Comparison of ENCODE assay signal across 18 cellular contexts in the genomic region with DNA sequence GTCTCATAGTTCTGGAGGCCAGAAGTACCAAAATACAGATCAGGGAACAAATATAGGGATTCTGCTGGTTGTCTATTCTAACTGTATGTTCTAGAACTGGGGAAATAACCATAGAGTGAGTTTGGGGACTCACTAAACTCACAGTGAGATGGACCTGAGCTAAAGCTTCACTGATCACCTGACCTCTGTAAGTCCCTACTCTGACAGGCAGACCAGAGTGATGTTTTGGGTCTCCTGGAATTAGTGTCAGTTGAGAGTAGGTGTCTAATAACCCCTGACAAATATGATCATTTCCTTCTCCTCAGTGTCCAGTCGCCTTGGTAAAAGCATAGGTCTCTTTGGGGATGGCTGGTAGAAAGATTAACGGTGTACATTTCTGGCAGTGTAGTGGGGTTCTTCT.
"Had no signal": no experiment of that assay in that cellular context is flagged by ENCODE, and none has a peak within 500 bp of the region (broad histone marks: within the 10 kb centered on the region; RNA-seq: fewer than 3 reads in every experiment).

No MANE protein-coding gene starts in this region.

- H3K4me3 Mint-ChIP-seq: activated CD8-positive, alpha-beta T cell treated with anti-CD3 and anti-CD28 coated beads for 36 hours; activated naive CD8-positive, alpha-beta T cell treated with anti-CD3 and anti-CD28 coated beads for 36 hours; central memory CD8-positive, alpha-beta T cell; nephron; stimulated activated naive CD8-positive, alpha-beta T cell treated with anti-CD3 and anti-CD28 coated beads, Interleukin-15, Interleukin-2, amounts not matched to agents 100 ng/mL and 50 ng/mL, for 24 hours; type B pancreatic cell had no signal

- H3K27ac ChIP-seq: brain microvascular endothelial cell, coronary artery, right atrium auricular region had no signal

- DNase-seq: activated CD4-positive, alpha-beta T cell treated with anti-CD3 and anti-CD28 coated beads for 48 hours; activated CD8-positive, alpha-beta memory T cell treated with anti-CD3 and anti-CD28 coated beads, Interleukin-2, amount 50 U/mL, for 4 hours; activated gamma-delta T cell treated with Interleukin-2 at 50 U/mL for 16 hours; activated naive CD8-positive, alpha-beta T cell treated with anti-CD3 and anti-CD28 coated beads for 36 hours; glutamatergic neuron; hypothalamus; left ventricle myocardium superior; occipital lobe; stimulated activated CD4-positive, alpha-beta T cell treated with anti-CD3 and anti-CD28 coated beads, Interleukin-4, amount 100 ng/mL, for 24 hours had no signal

- FAIRE-seq: endothelial cell of umbilical vein had no signal

- H3K9me3 ChIP-seq: right atrium auricular region had no signal

- H3K27me3 ChIP-seq: brain microvascular endothelial cell, right atrium auricular region had no signal

- H3K4me3 ChIP-seq: coronary artery, right atrium auricular region had no signal

- H3K27ac Mint-ChIP-seq: activated naive CD8-positive, alpha-beta T cell treated with anti-CD3 and anti-CD28 coated beads for 36 hours; nephron; stimulated activated naive CD8-positive, alpha-beta T cell treated with anti-CD3 and anti-CD28 coated beads, Interleukin-15, Interleukin-2, amounts not matched to agents 100 ng/mL and 50 ng/mL, for 24 hours; type B pancreatic cell had no signal

- H3K4me1 ChIP-seq: right atrium auricular region had no signal

- H3K9me3 Mint-ChIP-seq: activated CD8-positive, alpha-beta T cell treated with anti-CD3 and anti-CD28 coated beads for 36 hours; central memory CD8-positive, alpha-beta T cell; type B pancreatic cell had no signal

- ATAC-seq: left ventricle myocardium superior had no signal

- H3K27me3 Mint-ChIP-seq: activated CD8-positive, alpha-beta T cell treated with anti-CD3 and anti-CD28 coated beads for 36 hours; activated naive CD8-positive, alpha-beta T cell treated with anti-CD3 and anti-CD28 coated beads for 36 hours; central memory CD8-positive, alpha-beta T cell; stimulated activated naive CD8-positive, alpha-beta T cell treated with anti-CD3 and anti-CD28 coated beads, Interleukin-15, Interleukin-2, amounts not matched to agents 100 ng/mL and 50 ng/mL, for 24 hours; type B pancreatic cell had no signal
